1 cellular context compared by ENCODE assay signal in genomic region chr1:180815188-180815587, GRCh38.
TF ChIP-seq lines count a peak whose summit lies in the region.

No MANE protein-coding gene starts in this region.

TF ChIP-seq in K562, 482 proteins besides CTCF, POLR2A, EP300 and RAD21 (continued from another document and continues in another):
- TF ChIP-seq, protein P1, sequence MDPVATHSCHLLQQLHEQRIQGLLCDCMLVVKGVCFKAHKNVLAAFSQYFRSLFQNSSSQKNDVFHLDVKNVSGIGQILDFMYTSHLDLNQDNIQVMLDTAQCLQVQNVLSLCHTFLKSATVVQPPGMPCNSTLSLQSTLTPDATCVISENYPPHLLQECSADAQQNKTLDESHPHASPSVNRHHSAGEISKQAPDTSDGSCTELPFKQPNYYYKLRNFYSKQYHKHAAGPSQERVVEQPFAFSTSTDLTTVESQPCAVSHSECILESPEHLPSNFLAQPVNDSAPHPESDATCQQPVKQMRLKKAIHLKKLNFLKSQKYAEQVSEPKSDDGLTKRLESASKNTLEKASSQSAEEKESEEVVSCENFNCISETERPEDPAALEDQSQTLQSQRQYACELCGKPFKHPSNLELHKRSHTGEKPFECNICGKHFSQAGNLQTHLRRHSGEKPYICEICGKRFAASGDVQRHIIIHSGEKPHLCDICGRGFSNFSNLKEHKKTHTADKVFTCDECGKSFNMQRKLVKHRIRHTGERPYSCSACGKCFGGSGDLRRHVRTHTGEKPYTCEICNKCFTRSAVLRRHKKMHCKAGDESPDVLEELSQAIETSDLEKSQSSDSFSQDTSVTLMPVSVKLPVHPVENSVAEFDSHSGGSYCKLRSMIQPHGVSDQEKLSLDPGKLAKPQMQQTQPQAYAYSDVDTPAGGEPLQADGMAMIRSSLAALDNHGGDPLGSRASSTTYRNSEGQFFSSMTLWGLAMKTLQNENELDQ (CRISPR knock-in tag; IDR thresholded peaks at IDR 0.05; ENCODE audit: borderline replicate concordance): no peak
- TF ChIP-seq, protein P2, sequence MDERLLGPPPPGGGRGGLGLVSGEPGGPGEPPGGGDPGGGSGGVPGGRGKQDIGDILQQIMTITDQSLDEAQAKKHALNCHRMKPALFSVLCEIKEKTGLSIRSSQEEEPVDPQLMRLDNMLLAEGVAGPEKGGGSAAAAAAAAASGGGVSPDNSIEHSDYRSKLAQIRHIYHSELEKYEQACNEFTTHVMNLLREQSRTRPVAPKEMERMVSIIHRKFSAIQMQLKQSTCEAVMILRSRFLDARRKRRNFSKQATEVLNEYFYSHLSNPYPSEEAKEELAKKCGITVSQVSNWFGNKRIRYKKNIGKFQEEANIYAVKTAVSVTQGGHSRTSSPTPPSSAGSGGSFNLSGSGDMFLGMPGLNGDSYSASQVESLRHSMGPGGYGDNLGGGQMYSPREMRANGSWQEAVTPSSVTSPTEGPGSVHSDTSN (CRISPR knock-in tag; IDR thresholded peaks at IDR 0.05; ENCODE audit: low read depth): no peak
- TF ChIP-seq, protein P2 (tag; conservative IDR thresholded peaks at IDR 0.05; ENCODE audit: low read depth): peak; percentile 84
- no peak for TF ChIP-seq HMG20B (CRISPR knock-in tag; IDR thresholded peaks at IDR 0.05)
- no peak for TF ChIP-seq LARP7 (IDR thresholded peaks at IDR 0.05)
- TF ChIP-seq ZNF23 (CRISPR knock-in tag; IDR thresholded peaks at IDR 0.05): no peak
- no peak for TF ChIP-seq CBX1 (IDR thresholded peaks at IDR 0.05; ENCODE audit: low read depth)
- no peak for TF ChIP-seq ATF7 (IDR thresholded peaks at IDR 0.05)
- TF ChIP-seq GATAD2B (IDR thresholded peaks at IDR 0.05; ENCODE audit: borderline replicate concordance): 0 out of 2 replicates have a peak, but pooled peaks have one; percentile 42
- TF ChIP-seq DDX20 (tag; IDR thresholded peaks at IDR 0.05; ENCODE audit: low read depth): no peak
- TF ChIP-seq ZFP36 (IDR thresholded peaks at IDR 0.05; ENCODE audit: low read depth, low read length, partially characterized antibody): no peak
- TF ChIP-seq CHD1 (IDR thresholded peaks at IDR 0.05; ENCODE audit: low read length): no peak
- no peak for TF ChIP-seq RREB1 (CRISPR knock-in tag; IDR thresholded peaks at IDR 0.05)
- peak; percentile 61 for TF ChIP-seq TCF3 (CRISPR knock-in tag; IDR thresholded peaks at IDR 0.05)
- no peak for TF ChIP-seq CTCFL (IDR thresholded peaks at IDR 0.05; ENCODE audit: borderline replicate concordance, insufficient read depth, low read depth, low read length, poor library complexity, severe bottlenecking)
- TF ChIP-seq ZNF134 (CRISPR knock-in tag; conservative IDR thresholded peaks at IDR 0.05): no peak
- no peak for TF ChIP-seq ZNF239 (CRISPR knock-in tag; IDR thresholded peaks at IDR 0.05)
- no peak for TF ChIP-seq MEF2D (tag; conservative IDR thresholded peaks at IDR 0.05; ENCODE audit: low read depth)
- TF ChIP-seq KAT7 (CRISPR knock-in tag; IDR thresholded peaks at IDR 0.05; ENCODE audit: borderline replicate concordance): no peak
- TF ChIP-seq, protein P3, sequence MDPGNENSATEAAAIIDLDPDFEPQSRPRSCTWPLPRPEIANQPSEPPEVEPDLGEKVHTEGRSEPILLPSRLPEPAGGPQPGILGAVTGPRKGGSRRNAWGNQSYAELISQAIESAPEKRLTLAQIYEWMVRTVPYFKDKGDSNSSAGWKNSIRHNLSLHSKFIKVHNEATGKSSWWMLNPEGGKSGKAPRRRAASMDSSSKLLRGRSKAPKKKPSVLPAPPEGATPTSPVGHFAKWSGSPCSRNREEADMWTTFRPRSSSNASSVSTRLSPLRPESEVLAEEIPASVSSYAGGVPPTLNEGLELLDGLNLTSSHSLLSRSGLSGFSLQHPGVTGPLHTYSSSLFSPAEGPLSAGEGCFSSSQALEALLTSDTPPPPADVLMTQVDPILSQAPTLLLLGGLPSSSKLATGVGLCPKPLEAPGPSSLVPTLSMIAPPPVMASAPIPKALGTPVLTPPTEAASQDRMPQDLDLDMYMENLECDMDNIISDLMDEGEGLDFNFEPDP (CRISPR knock-in tag; IDR thresholded peaks at IDR 0.05): no peak
- TF ChIP-seq ZNF184 (CRISPR knock-in tag; IDR thresholded peaks at IDR 0.05): no peak
- no peak for TF ChIP-seq PREB (CRISPR knock-in tag; IDR thresholded peaks at IDR 0.05)
- peak; percentile 20; the same call in 1 of the 2 replicates for TF ChIP-seq RAD51 (IDR thresholded peaks at IDR 0.05; ENCODE audit: borderline replicate concordance, low read depth)
- no peak for TF ChIP-seq ATF2 (CRISPR knock-in tag; IDR thresholded peaks at IDR 0.05)
- TF ChIP-seq GATA2 (CRISPR knock-in tag; IDR thresholded peaks at IDR 0.05): peak; percentile 46; the same call in 1 of the 2 replicates
- TF ChIP-seq ZZZ3 (IDR thresholded peaks at IDR 0.05): no peak
- no peak for TF ChIP-seq PURB (CRISPR knock-in tag; IDR thresholded peaks at IDR 0.05; ENCODE audit: low read depth)
- TF ChIP-seq PRDM10 (IDR thresholded peaks at IDR 0.05; ENCODE audit: partially characterized antibody): no peak
- TF ChIP-seq HMGXB4 (CRISPR knock-in tag; IDR thresholded peaks at IDR 0.05): no peak
- TF ChIP-seq ARID1B (IDR thresholded peaks at IDR 0.05): peak; percentile 86
- TF ChIP-seq ZNF41 (CRISPR knock-in tag; conservative IDR thresholded peaks at IDR 0.05): no peak
- TF ChIP-seq ZNF347 (CRISPR knock-in tag; IDR thresholded peaks at IDR 0.05; ENCODE audit: low read depth): no peak
